27 cellular contexts compared by ENCODE assay signal in genomic region chr13:80486407-80486806, GRCh38.
"Had no signal": no experiment of that assay in that cellular context is flagged by ENCODE, and none has a peak within 500 bp of the region (broad histone marks: within the 10 kb centered on the region; RNA-seq: fewer than 3 reads in every experiment).

No MANE protein-coding gene starts in this region.

- H3K9ac ChIP-seq: neural progenitor cell, parathyroid adenoma had no signal

- H3K4me1 ChIP-seq: colonic mucosa, gastrocnemius medialis, neural progenitor cell, parathyroid adenoma, thyroid gland had no signal

- H3K79me2 ChIP-seq: parathyroid adenoma had no signal

- H3K9me3 ChIP-seq: colonic mucosa, gastrocnemius medialis, heart left ventricle, suprapubic skin, thyroid gland had no signal

- H3K4me3 ChIP-seq: colonic mucosa, gastrocnemius medialis, heart left ventricle, neural progenitor cell, smooth muscle cell, suprapubic skin, thyroid gland had no signal

- H2AFZ ChIP-seq: neural progenitor cell, parathyroid adenoma had no signal

- ATAC-seq: esophagus mucosa; heart left ventricle; left colon; left ventricle myocardium superior; naive thymus-derived CD4-positive, alpha-beta T cell; sciatic nerve; stimulated activated naive CD8-positive, alpha-beta T cell treated with anti-CD3 and anti-CD28 coated beads, Interleukin-15, amount 100 ng/mL, for 72 hours had no signal

- H3K36me3 ChIP-seq: colonic mucosa, gastrocnemius medialis, heart left ventricle, neural progenitor cell, suprapubic skin, thyroid gland had no signal

- H3K4me2 ChIP-seq: neural progenitor cell, smooth muscle cell had no signal

- H3K27ac ChIP-seq: colonic mucosa, gastrocnemius medialis, heart left ventricle, neural progenitor cell, parathyroid adenoma, suprapubic skin, thyroid gland had no signal

- DNase-seq: colonic mucosa; effector memory CD4-positive, alpha-beta T cell; gastrocnemius medialis; heart left ventricle; hippocampal formation; immature natural killer cell; islet precursor cell; kidney glomerular epithelial cell; left colon; left ventricle myocardium superior; mesendoderm; midbrain; naive thymus-derived CD4-positive, alpha-beta T cell; stimulated activated CD4-positive, alpha-beta T cell treated with anti-CD3 and anti-CD28 coated beads, Interleukin-12 subunit alpha, Interleukin-12 subunit beta, amount 100 ng/mL, for 4 hours; stimulated activated CD4-positive, alpha-beta T cell treated with anti-CD3 and anti-CD28 coated beads, Interleukin-1b, Interleukin-23, amount 100 ng/mL, for 48 hours; stimulated activated CD4-positive, alpha-beta T cell treated with anti-CD3 and anti-CD28 coated beads, Interleukin-4, amount 100 ng/mL, for 1 hour; stimulated activated CD8-positive, alpha-beta memory T cell treated with anti-CD3 and anti-CD28 coated beads, Interleukin-4, amount 100 ng/mL, for 48 hours; stimulated activated naive CD4-positive, alpha-beta T cell; stimulated activated naive CD8-positive, alpha-beta T cell treated with anti-CD3 and anti-CD28 coated beads, Interleukin-15, amount 100 ng/mL, for 72 hours; thyroid gland; trophoblast cell had no signal

- H3K27me3 ChIP-seq: colonic mucosa, gastrocnemius medialis, heart left ventricle, neural progenitor cell, suprapubic skin, thyroid gland had no signal
